In the genomic region with DNA sequence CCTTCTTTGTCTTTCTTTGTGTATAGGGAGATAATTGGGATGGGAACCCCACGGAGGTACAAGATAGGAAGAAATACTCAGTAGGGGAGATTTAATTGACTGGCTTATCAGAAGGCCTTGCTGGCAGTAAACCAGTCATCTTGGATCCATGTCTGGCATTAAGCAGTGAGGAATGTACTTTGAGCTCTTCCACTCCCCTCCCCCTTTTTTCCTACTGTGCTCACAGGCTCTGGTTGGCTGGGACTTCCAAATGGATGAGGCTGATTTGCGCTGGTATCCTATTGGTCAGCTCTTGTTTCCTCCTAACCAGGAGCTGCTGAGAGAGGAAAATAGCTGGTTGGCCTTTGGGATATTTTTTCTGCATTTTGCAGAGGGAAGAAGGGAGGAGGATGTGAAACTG, we compare ENCODE assay signal across 17 cellular contexts. TPM values are rescaled to one million over a fixed set of nuclear protein-coding genes. Genes with fewer than 3 reads are reported as not detected.
A peak's percentile ranks its signal among the peaks of the same experiment; 100 is the strongest.
DNase-seq lines count a peak whose midpoint lies in the region; ATAC-seq and TF ChIP-seq lines count a peak whose summit lies in the region.
"Had no signal": no experiment of that assay in that cellular context is flagged by ENCODE, and none has a peak within 500 bp of the region (broad histone marks: within the 10 kb centered on the region; RNA-seq: fewer than 3 reads in every experiment).

No MANE protein-coding gene starts in this region.

- DNase-seq in cardiac muscle cell (ENCODE audit: low read depth in 1 of 2, low spot score in 1 of 2) (peak; percentile 68 to 82), left ventricle myocardium superior (no peak), astrocyte of the hippocampus (ENCODE audit: low read depth, low spot score) (peak; percentile 80), iPS-NIHi11 (ENCODE audit: low spot score) (peak; percentile 79), NCI-H2171 treated with DMSO at 0.1 percent for 48 hours (lab: John Stamatoyannopoulos, UW) (no peak), DMS114 treated with DMSO at 0.1 percent for 48 hours (lab: John Stamatoyannopoulos, UW; ENCODE audit: unreplicated experiment) (no peak)
- DNase-seq in activated naive CD8-positive, alpha-beta T cell treated with anti-CD3 and anti-CD28 coated beads for 36 hours = no peak
- DNase-seq: activated naive CD4-positive, alpha-beta T cell treated with anti-CD3 and anti-CD28 coated beads, Interleukin-2, amount 10 ng/mL, durations not matched to agents 7 days and 5 days; heart left ventricle; lower lobe of right lung; MM.1S; PC-3; uterus had no signal

- no peaks in the 10 kb centered on the region for H3K4me1 Mint-ChIP-seq in activated naive CD8-positive, alpha-beta T cell treated with anti-CD3 and anti-CD28 coated beads for 36 hours
- H3K4me1 Mint-ChIP-seq: activated naive CD4-positive, alpha-beta T cell treated with anti-CD3 and anti-CD28 coated beads, Interleukin-2, amount 10 ng/mL, durations not matched to agents 7 days and 5 days had no signal

- no peaks in the 10 kb centered on the region for H3K9me3 ChIP-seq in cardiac muscle cell (ENCODE audit: low read depth)
- H3K9me3 ChIP-seq: heart left ventricle, lower lobe of right lung, uterus had no signal

- H3K4me3 Mint-ChIP-seq in activated naive CD8-positive, alpha-beta T cell treated with anti-CD3 and anti-CD28 coated beads for 36 hours = no peak overlapping the region
- H3K4me3 Mint-ChIP-seq: activated naive CD4-positive, alpha-beta T cell treated with anti-CD3 and anti-CD28 coated beads, Interleukin-2, amount 10 ng/mL, durations not matched to agents 7 days and 5 days; stimulated activated naive CD8-positive, alpha-beta T cell treated with anti-CD3 and anti-CD28 coated beads, Interleukin-15, Interleukin-2, amounts not matched to agents 100 ng/mL and 50 ng/mL, for 24 hours had no signal

- no peaks in the 10 kb centered on the region for H3K36me3 Mint-ChIP-seq in activated naive CD8-positive, alpha-beta T cell treated with anti-CD3 and anti-CD28 coated beads for 36 hours
- H3K36me3 Mint-ChIP-seq: activated naive CD4-positive, alpha-beta T cell treated with anti-CD3 and anti-CD28 coated beads, Interleukin-2, amount 10 ng/mL, durations not matched to agents 7 days and 5 days had no signal

- no peaks in the 10 kb centered on the region for H3K27me3 ChIP-seq in cardiac muscle cell
- H3K27me3 ChIP-seq: heart left ventricle, uterus had no signal

- H3K4me3 ChIP-seq in cardiac muscle cell = no peak overlapping the region
- H3K4me3 ChIP-seq: heart left ventricle, lower lobe of right lung, SK-N-MC, uterus had no signal

- intact Hi-C loops in left ventricle myocardium superior (cut with micrococcal nuclease) = no loop called here

- H3K9me3 Mint-ChIP-seq in activated naive CD8-positive, alpha-beta T cell treated with anti-CD3 and anti-CD28 coated beads for 36 hours = no peaks in the 10 kb centered on the region
- H3K9me3 Mint-ChIP-seq: activated naive CD4-positive, alpha-beta T cell treated with anti-CD3 and anti-CD28 coated beads, Interleukin-2, amount 10 ng/mL, durations not matched to agents 7 days and 5 days; stimulated activated naive CD8-positive, alpha-beta T cell treated with anti-CD3 and anti-CD28 coated beads, Interleukin-15, Interleukin-2, amounts not matched to agents 100 ng/mL and 50 ng/mL, for 24 hours had no signal

- TF ChIP-seq CTCF in cardiac muscle cell (IDR thresholded peaks at IDR 0.05; ENCODE audit: low read depth, low read length) = no peak

- no peaks in the 10 kb centered on the region for H3K36me3 ChIP-seq in cardiac muscle cell
- H3K36me3 ChIP-seq: uterus had no signal

- H3K27me3 Mint-ChIP-seq in activated naive CD8-positive, alpha-beta T cell treated with anti-CD3 and anti-CD28 coated beads for 36 hours = no peaks in the 10 kb centered on the region
- H3K27me3 Mint-ChIP-seq: activated naive CD4-positive, alpha-beta T cell treated with anti-CD3 and anti-CD28 coated beads, Interleukin-2, amount 10 ng/mL, durations not matched to agents 7 days and 5 days; stimulated activated naive CD8-positive, alpha-beta T cell treated with anti-CD3 and anti-CD28 coated beads, Interleukin-15, Interleukin-2, amounts not matched to agents 100 ng/mL and 50 ng/mL, for 24 hours had no signal

- no peaks in the 10 kb centered on the region for H3K4me1 ChIP-seq in cardiac muscle cell (ENCODE audit: low read depth)
- H3K4me1 ChIP-seq: heart left ventricle, lower lobe of right lung, uterus had no signal

- ATAC-seq in left ventricle myocardium superior = no peak
- no peak for ATAC-seq in GM19463 (IDR thresholded peaks at IDR 0.05; ENCODE audit: unreplicated experiment)
- ATAC-seq: lower lobe of right lung, PC-3 had no signal

- peak overlapping the region; percentile 3 for H3K27ac ChIP-seq in cardiac muscle cell
- H3K27ac ChIP-seq: heart left ventricle, lower lobe of right lung, SK-N-MC, uterus had no signal

- no peak overlapping the region for H3K27ac Mint-ChIP-seq in activated naive CD8-positive, alpha-beta T cell treated with anti-CD3 and anti-CD28 coated beads for 36 hours
- H3K27ac Mint-ChIP-seq: activated naive CD4-positive, alpha-beta T cell treated with anti-CD3 and anti-CD28 coated beads, Interleukin-2, amount 10 ng/mL, durations not matched to agents 7 days and 5 days; stimulated activated naive CD8-positive, alpha-beta T cell treated with anti-CD3 and anti-CD28 coated beads, Interleukin-15, Interleukin-2, amounts not matched to agents 100 ng/mL and 50 ng/mL, for 24 hours had no signal

RNA-seq across cellular contexts. Expression of gene NGDN, which starts 24.7 kb away (rescaled TPM):
- total RNA-seq in cardiac muscle cell (35.6 and 43.3 TPM in 2 replicates), left ventricle myocardium superior (18.6 TPM)
- 66.9 and 80.3 TPM in 2 replicates for polyA plus RNA-seq in cardiac muscle cell
- total RNA-seq in activated naive CD8-positive, alpha-beta T cell treated with anti-CD3 and anti-CD28 coated beads for 36 hours = 10 to 100 TPM; 75.2 to 80.3 TPM

RNA-seq across cellular contexts. Expression of gene ZFHX2, which starts 57.3 kb away (rescaled TPM):
- total RNA-seq in cardiac muscle cell (3.9 and 4.2 TPM in 2 replicates), left ventricle myocardium superior (1.0 TPM)
- polyA plus RNA-seq in cardiac muscle cell = 5.6 TPM in 2 replicates
- 1 to 10 TPM in 1 of 2 experiments, under 1 TPM in 1; 0.85 to 1.1 TPM for total RNA-seq in activated naive CD8-positive, alpha-beta T cell treated with anti-CD3 and anti-CD28 coated beads for 36 hours
- total RNA-seq: skeletal muscle tissue had no signal

RNA-seq across cellular contexts. Expression of gene MYH7, which starts 58.8 kb away (rescaled TPM):
- total RNA-seq in cardiac muscle cell (82.8 and 134 TPM in 2 replicates), left ventricle myocardium superior (12,717 TPM)
- 66.2 and 117 TPM in 2 replicates for polyA plus RNA-seq in cardiac muscle cell
- total RNA-seq in activated naive CD8-positive, alpha-beta T cell treated with anti-CD3 and anti-CD28 coated beads for 36 hours = under 1 TPM; 0.04 to 0.06 TPM
- total RNA-seq: PC-3 had no signal

Comparison
In these comparisons a context has a peak if more than half of its experiments do, and no peak if none do; other contexts are left out.
1. DNase-seq: peak in cardiac muscle cell (2 of 2), astrocyte of the hippocampus (single experiment) and iPS-NIHi11 (single experiment); none in left ventricle myocardium superior (single experiment), NCI-H2171 treated with DMSO at 0.1 percent for 48 hours (single experiment), DMS114 treated with DMSO at 0.1 percent for 48 hours (single experiment) and activated naive CD8-positive, alpha-beta T cell treated with anti-CD3 and anti-CD28 coated beads for 36 hours (single experiment).
2. RNA of gene MYH7, which starts 58.8 kb away (total RNA-seq): 12,717 TPM in left ventricle myocardium superior (single experiment); 82.8 to 134 TPM in cardiac muscle cell and 0.04 to 0.06 TPM in activated naive CD8-positive, alpha-beta T cell treated with anti-CD3 and anti-CD28 coated beads for 36 hours; every median in the first group is over 10 times any median in the second.